In genomic region chr9:96333958-96334357, GRCh38 we compare ENCODE assay signal across 18 cellular contexts. TPM values are rescaled to one million over a fixed set of nuclear protein-coding genes. Genes with fewer than 3 reads are reported as not detected.
DNase-seq lines count a peak whose midpoint lies in the region; ATAC-seq, FAIRE-seq and TF ChIP-seq lines count a peak whose summit lies in the region.
"Had no signal": no experiment of that assay in that cellular context is flagged by ENCODE, and none has a peak within 500 bp of the region (broad histone marks: within the 10 kb centered on the region; RNA-seq: fewer than 3 reads in every experiment).

No MANE protein-coding gene starts in this region.

- H3K4ac ChIP-seq in mesenchymal stem cell (ENCODE audit: low read depth in 1 of 2, low read length in 2 of 2), result no peak overlapping the region

- H3K4me1 ChIP-seq in SK-N-SH (ENCODE audit: control insufficient read depth in 1 of 2, insufficient read depth in 2 of 2, low read depth in 1 of 2, low read length in 1 of 2), result peaks cover 0 to 5% of the 10 kb centered on the region in 2 experiments; a peak in 1 of 4 replicates
- H3K4me1 ChIP-seq in PC-3 (ENCODE audit: insufficient read depth, low read length), result peaks cover 23% of the 10 kb centered on the region
- peaks cover 11% of the 10 kb centered on the region for H3K4me1 ChIP-seq in mesenchymal stem cell (ENCODE audit: control insufficient read depth, insufficient read depth, low read depth, low read length)
- no peaks in the 10 kb centered on the region for H3K4me1 ChIP-seq in heart right ventricle
- H3K4me1 ChIP-seq: BLaER1 had no signal

- H3F3A ChIP-seq in SK-N-SH (replicated peaks; ENCODE audit: insufficient read depth), result peaks cover 1% of the 10 kb centered on the region
- H3F3A ChIP-seq in PC-3 (ENCODE audit: low read length, unreplicated experiment), result no peaks in the 10 kb centered on the region

- H3K36me3 ChIP-seq in SK-N-SH (replicated peaks in 1 of 2; ENCODE audit: control insufficient read depth in 1 of 2, insufficient read depth in 2 of 2, low read length in 1 of 2) (peaks cover 0 to 23% of the 10 kb centered on the region in 2 experiments), PC-3 (ENCODE audit: low read depth, low read length) (no peaks in the 10 kb centered on the region), mesenchymal stem cell (ENCODE audit: control insufficient read depth in 1 of 2, insufficient read depth in 2 of 2, low read depth in 1 of 2, low read length in 2 of 2) (peaks cover 8 to 27% of the 10 kb centered on the region in 2 experiments), heart right ventricle (peaks cover 0 to 46% (median 0%) of the 10 kb centered on the region in 9 donors)
- H3K36me3 ChIP-seq: BLaER1 had no signal

- no peak overlapping the region for H3K27ac ChIP-seq in SK-N-SH (ENCODE audit: low read depth in 2 of 2, low read length in 1 of 2)
- no peak overlapping the region for H3K27ac ChIP-seq in PC-3 (ENCODE audit: low read length)
- no peak overlapping the region for H3K27ac ChIP-seq in mesenchymal stem cell (ENCODE audit: low read length, poor library complexity, severe bottlenecking)
- H3K27ac ChIP-seq in heart right ventricle, result no peak overlapping the region
- H3K27ac ChIP-seq: 22Rv1, BLaER1 had no signal

- H3K9ac ChIP-seq in SK-N-SH (no peak overlapping the region), PC-3 (ENCODE audit: low read length) (no peak overlapping the region), mesenchymal stem cell (ENCODE audit: low read length) (no peak overlapping the region)
- H3K9ac ChIP-seq: BLaER1 had no signal

- H3K4me3 ChIP-seq in SK-N-SH (ENCODE audit: low read depth in 2 of 2, low read length in 1 of 2) (no peak overlapping the region), PC-3 (ENCODE audit: low read length) (no peak overlapping the region), mesenchymal stem cell (ENCODE audit: insufficient read depth in 1 of 2, low read depth in 1 of 2, low read length in 2 of 2) (no peak overlapping the region), heart right ventricle (no peak overlapping the region)
- H3K4me3 ChIP-seq: BLaER1 had no signal

- H2AFZ ChIP-seq in SK-N-SH (ENCODE audit: low read depth) (no peak overlapping the region), PC-3 (ENCODE audit: low read length) (no peak overlapping the region), mesenchymal stem cell (ENCODE audit: low read depth, low read length) (no peak overlapping the region)

- no peak overlapping the region for H3K18ac ChIP-seq in mesenchymal stem cell (ENCODE audit: low read depth in 1 of 2, low read length in 2 of 2)

- H2BK15ac ChIP-seq in mesenchymal stem cell (ENCODE audit: low read depth, poor library complexity, severe bottlenecking), result no peak overlapping the region

- H3K9me2 ChIP-seq in SK-N-SH (no peaks in the 10 kb centered on the region), PC-3 (replicated peaks; ENCODE audit: low read length) (no peaks in the 10 kb centered on the region)

- no peak overlapping the region for H3K23ac ChIP-seq in mesenchymal stem cell (ENCODE audit: low read length in 2 of 2)

- no peak overlapping the region for H4K91ac ChIP-seq in mesenchymal stem cell (ENCODE audit: low read length)

- CTCF ChIA-PET in SK-N-SH (lab: Yijun Ruan, JAX) (interaction anchor here (0.8 to 1.5 kb wide), 2 partner anchors 16 to 233 kb away, joined by 4 to 6 read pairs; no protein-coding TSS in a partner anchor), PC-3 (lab: Charles Lee) (no interaction called here)

- TF ChIP-seq RAD21 in SK-N-SH (IDR thresholded peaks at IDR 0.05; ENCODE audit: low read length), result no peak

- H3K27me3 ChIP-seq in SK-N-SH (ENCODE audit: insufficient read depth), result no peaks in the 10 kb centered on the region
- H3K27me3 ChIP-seq in PC-3 (ENCODE audit: low read length), result no peaks in the 10 kb centered on the region
- H3K27me3 ChIP-seq in mesenchymal stem cell (ENCODE audit: control insufficient read depth in 1 of 2, insufficient read depth in 1 of 2, low read length in 2 of 2), result no peaks in the 10 kb centered on the region
- no peaks in the 10 kb centered on the region for H3K27me3 ChIP-seq in heart right ventricle
- H3K27me3 ChIP-seq: BLaER1 had no signal

- H4K20me1 ChIP-seq in SK-N-SH (ENCODE audit: insufficient read depth) (no peaks in the 10 kb centered on the region), PC-3 (ENCODE audit: low read length) (no peaks in the 10 kb centered on the region)
- H4K20me1 ChIP-seq: BLaER1 had no signal

- BruUV-seq in PC-3 (replicated peaks; lab: Mats Ljungman, UMichigan), result no TSS peak

- TF ChIP-seq EP300 in SK-N-SH (IDR thresholded peaks at IDR 0.05; ENCODE audit: borderline replicate concordance in 1 of 2, low read depth in 1 of 2, low read length in 1 of 2), result no peak

- POLR2A ChIA-PET in SK-N-SH (lab: Yijun Ruan, JAX) (no interaction called here), PC-3 (lab: Charles Lee; ENCODE audit: unreplicated experiment) (no interaction called here)

- no peak overlapping the region for H2BK12ac ChIP-seq in mesenchymal stem cell (ENCODE audit: low read length in 2 of 2)

- WGBS in SK-N-SH (ENCODE audit: low lambda C conversion rate), result 80% methylated on average over 1 of the region's 1 CpG
- 100% methylated on average over 1 of the region's 1 CpG for WGBS in mesenchymal stem cell
- 39 to 41% methylated on average over 1 of the region's 1 CpG for WGBS in heart right ventricle, 2 donors

- no peak overlapping the region for H2BK120ac ChIP-seq in mesenchymal stem cell (ENCODE audit: low read depth, low read length)

- no peak overlapping the region for H3K14ac ChIP-seq in mesenchymal stem cell (ENCODE audit: low read length in 2 of 2)

- H3K4me2 ChIP-seq in SK-N-SH, result no peak overlapping the region
- H3K4me2 ChIP-seq in PC-3 (ENCODE audit: low read length), result 0 out of 2 replicates have a peak overlapping the region, but pooled peaks have one; percentile 4
- H3K4me2 ChIP-seq in mesenchymal stem cell (ENCODE audit: low read length, poor library complexity, severe bottlenecking), result no peak overlapping the region
- H3K4me2 ChIP-seq: BLaER1 had no signal

- H2BK5ac ChIP-seq in mesenchymal stem cell (ENCODE audit: low read depth, low read length, poor library complexity, severe bottlenecking), result no peak overlapping the region

- intact Hi-C loops in PC-3 (cut with micrococcal nuclease), result no loop called here
- intact Hi-C loops in heart right ventricle (cut with DNase I), result loop anchor here in 4 of 10 donors (5.0 to 10.0 kb wide), 3 partner anchors 111 to 333 kb away; partner anchors contain the start of gene HABP4 (in 1 of the 4)

- peaks cover 3% of the 10 kb centered on the region for H3K79me1 ChIP-seq in mesenchymal stem cell (replicated peaks; ENCODE audit: low read length, poor library complexity, severe bottlenecking)

- no peaks in the 10 kb centered on the region for H3K9me3 ChIP-seq in SK-N-SH
- no peaks in the 10 kb centered on the region for H3K9me3 ChIP-seq in PC-3 (ENCODE audit: low read length)
- no peaks in the 10 kb centered on the region for H3K9me3 ChIP-seq in mesenchymal stem cell (ENCODE audit: control insufficient read depth, low read length)
- no peaks in the 10 kb centered on the region for H3K9me3 ChIP-seq in heart right ventricle
- H3K9me3 ChIP-seq: BLaER1, Caco-2 had no signal

- DNase-seq in SK-N-SH (no peak), PC-3 (no peak), mesenchymal stem cell (no peak), NCI-H748 treated with DMSO at 0.1 percent for 48 hours (lab: John Stamatoyannopoulos, UW) (no peak), heart right ventricle (no peak), NCI-H146 treated with DMSO at 0.1 percent for 48 hours (lab: John Stamatoyannopoulos, UW; ENCODE audit: unreplicated experiment) (no peak), frontal cortex (ENCODE audit: low spot score in 2 of 2) (no peak)
- DNase-seq: AML-193; Caco-2; CD8-positive, alpha-beta memory T cell; DND-41; GF-D8; HCEC 1CT had no signal

- no peak for TF ChIP-seq CTCF in SK-N-SH (IDR thresholded peaks at IDR 0.05)
- no peak for TF ChIP-seq CTCF in PC-3 (conservative IDR thresholded peaks at IDR 0.05; ENCODE audit: low read depth, low read length)
- TF ChIP-seq CTCF in heart right ventricle (IDR thresholded peaks at IDR 0.05), result no peak

- H3K79me2 ChIP-seq in SK-N-SH (ENCODE audit: insufficient read depth), result no peaks in the 10 kb centered on the region
- H3K79me2 ChIP-seq in PC-3 (ENCODE audit: low read length), result no peaks in the 10 kb centered on the region

- peak overlapping the region; percentile 38 for H2AK5ac ChIP-seq in mesenchymal stem cell (ENCODE audit: low read length, severe bottlenecking)

- FAIRE-seq in frontal cortex (lab: Jason Lieb, UNC), result no peak
- FAIRE-seq: GM19239, H1 had no signal

- no peak overlapping the region for H4K8ac ChIP-seq in mesenchymal stem cell (ENCODE audit: low read length)

- ATAC-seq in SK-N-SH treated with all-trans-retinoic acid at 6 μM for 48 hours (no peak), PC-3 (no peak), heart right ventricle (no peak)

TF ChIP-seq in SK-N-SH treated with all-trans-retinoic acid at 6 μM for 48 hours, 23 proteins besides CTCF, POLR2A, EP300 and RAD21 (continues in another document):
- no peak for TF ChIP-seq ZNF70 (CRISPR knock-in tag; IDR thresholded peaks at IDR 0.05)

RNA-seq across cellular contexts. Expression of gene HSD17B3, which starts 32.0 kb away (rescaled TPM):
- polyA plus RNA-seq in SK-N-SH (2012; rRNA removed), result 0.51 and 0.86 TPM in 2 replicates
- polyA plus RNA-seq in SK-N-SH (2012; cell fraction: cytosol; rRNA removed), result 0.35 and 0.46 TPM in 2 replicates
- polyA plus RNA-seq in SK-N-SH (2012; cell fraction: nucleus; rRNA removed), result 1.9 and 3.1 TPM in 2 replicates
- total RNA-seq in PC-3 (2014; rRNA removed), result 0.26 TPM in 1 of 2 replicates, not detected in the other
- polyA plus RNA-seq in mesenchymal stem cell (2013, experiment 1 of 2), result not detected
- polyA plus RNA-seq in mesenchymal stem cell (2013, experiment 2 of 2), result 0.05 TPM
- 1 to 10 TPM in 6 of 10 donors, under 1 TPM in 4; 0.66 to 2.5 (median 1.2) TPM for total RNA-seq in heart right ventricle
- polyA plus RNA-seq in heart right ventricle, result 10 to 100 TPM in 1 of 2 donors, 1 to 10 TPM in 1; 1.0 to 12.2 TPM
- total RNA-seq in frontal cortex, result not detected
- total RNA-seq: Caco-2, H1 had no signal
- polyA plus RNA-seq: CD8-positive, alpha-beta memory T cell; H1 had no signal

RNA-seq across cellular contexts. Expression of gene SLC35D2, which starts 49.6 kb away (rescaled TPM):
- polyA plus RNA-seq in SK-N-SH (2012; rRNA removed) (26.1 and 27.0 TPM in 2 replicates), heart right ventricle (10 to 100 TPM; 11.5 to 16.2 TPM)
- 35.4 and 41.2 TPM in 2 replicates for polyA plus RNA-seq in SK-N-SH (2012; cell fraction: cytosol; rRNA removed)
- polyA plus RNA-seq in SK-N-SH (2012; cell fraction: nucleus; rRNA removed), result 16.6 and 24.0 TPM in 2 replicates
- total RNA-seq in PC-3 (2014; rRNA removed) (9.6 and 21.5 TPM in 2 replicates), heart right ventricle (10 to 100 TPM; 10.8 to 20.8 (median 13.2) TPM), frontal cortex (2.9 TPM)
- polyA plus RNA-seq in mesenchymal stem cell (2013, experiment 1 of 2), result 36.4 TPM
- polyA plus RNA-seq in mesenchymal stem cell (2013, experiment 2 of 2), result 37.6 TPM
